ENCODE assay signal across 25 cellular contexts in the genomic region with DNA sequence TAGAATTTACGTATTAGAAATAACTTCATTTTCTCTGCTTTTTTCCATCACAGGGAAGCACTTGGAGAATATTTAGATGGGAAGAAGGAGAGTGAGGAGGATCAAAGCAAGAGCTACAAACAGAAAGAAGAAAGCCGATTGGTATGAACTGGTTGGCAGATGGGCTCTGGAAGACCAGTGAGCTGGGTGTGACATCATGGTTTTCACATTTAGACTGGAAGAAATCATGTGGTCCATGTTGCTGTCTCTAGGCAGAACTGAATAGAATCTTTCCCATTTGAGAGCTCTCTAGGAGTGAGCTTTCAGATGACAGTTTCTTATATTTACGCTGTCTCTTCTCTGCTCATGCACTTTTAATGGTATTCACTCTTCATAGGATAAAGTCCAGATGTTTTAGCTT.
DNase-seq lines count a peak whose midpoint lies in the region; ATAC-seq and TF ChIP-seq lines count a peak whose summit lies in the region.
"Had no signal": no experiment of that assay in that cellular context is flagged by ENCODE, and none has a peak within 500 bp of the region (broad histone marks: within the 10 kb centered on the region; RNA-seq: fewer than 3 reads in every experiment).

No MANE protein-coding gene starts in this region.

- CTCF ChIA-PET in HEK293 (lab: Yijun Ruan, JAX): interaction anchor here (0.5 kb wide), 1 partner anchor 1765 kb away, joined by 4 read pairs; no protein-coding TSS in a partner anchor
- CTCF ChIA-PET in RWPE1 (lab: Yijun Ruan, JAX): no interaction called here

- no peak overlapping the region for H3K4me3 ChIP-seq in HEK293 (ENCODE audit: low read depth, low read length)
- H3K4me3 ChIP-seq: gastroesophageal sphincter, pancreas, spleen, uterus had no signal

- H3K36me3 ChIP-seq in HEK293 (ENCODE audit: control insufficient read depth in 2 of 2, insufficient read depth in 1 of 2, low read length in 2 of 2): no peaks in the 10 kb centered on the region
- H3K36me3 ChIP-seq: gastroesophageal sphincter, pancreas, spleen, uterus had no signal

- peak; percentile 20; the same call in 1 of the 3 replicates for ATAC-seq in SK-N-SH treated with all-trans-retinoic acid at 6 μM for 48 hours
- ATAC-seq in HG02885 (IDR thresholded peaks at IDR 0.05; ENCODE audit: poor library complexity, unreplicated experiment): no peak
- ATAC-seq: effector memory CD8-positive, alpha-beta T cell; esophagus mucosa; gastroesophageal sphincter; left ventricle myocardium superior; stimulated activated memory B cell treated with anti-CD40 and anti-IgM and Interleukin-4, amounts not matched to agents 10 μg/mL and 1 μg/mL and 100 μg/mL, for 72 hours had no signal

- H3K9me3 ChIP-seq in HEK293 (ENCODE audit: control insufficient read depth, insufficient read depth, low read depth, low read length): no peaks in the 10 kb centered on the region
- H3K9me3 ChIP-seq: gastroesophageal sphincter, pancreas, spleen, uterus had no signal

- no peaks in the 10 kb centered on the region for H3K4me1 ChIP-seq in HEK293 (ENCODE audit: control insufficient read depth, insufficient read depth, low read length)
- H3K4me1 ChIP-seq: gastroesophageal sphincter, pancreas, uterus had no signal

- H3K27ac ChIP-seq in HEK293 (ENCODE audit: extremely low read depth, low read depth, low read length) (no peak overlapping the region), RWPE1 (no peak overlapping the region)
- H3K27ac ChIP-seq: gastroesophageal sphincter, pancreas, spleen, uterus had no signal

- DNase-seq in Ammon's horn (ENCODE audit: low spot score): peak; percentile 16
- DNase-seq in medulla oblongata (ENCODE audit: extremely low spot score): peak; percentile 18
- no peak for DNase-seq in hepatic stellate cell (ENCODE audit: low spot score)
- DNase-seq in RWPE1 (ENCODE audit: low spot score): no peak
- DNase-seq: activated CD4-positive, alpha-beta memory T cell treated with anti-CD3 and anti-CD28 coated beads, Interleukin-2, amount 10 ng/mL, durations not matched to agents 7 days and 5 days; activated CD4-positive, CD25-positive, alpha-beta regulatory T cell treated with anti-CD3 and anti-CD28 coated beads, Interleukin-2, amount 50 U/mL, for 72 hours; activated effector memory CD4-positive, alpha-beta T cell treated with anti-CD3 and anti-CD28 coated beads, Interleukin-2, amount 50 U/mL, for 16 hours; activated T-cell treated with anti-CD3 and anti-CD28 coated beads for 4 hours; CD4-positive, alpha-beta T cell; effector memory CD8-positive, alpha-beta T cell; islet precursor cell; KG1; left ventricle myocardium superior; MV-4-11; pancreas; SHP77 treated with DMSO at 0.1 percent for 48 hours; spleen; stimulated activated CD4-positive, alpha-beta T cell treated with anti-CD3 and anti-CD28 coated beads, Interleukin-2, amount 100 ng/mL, for 48 hours; uterus had no signal

- no peak for TF ChIP-seq CTCF in HEK293 (tag by site-specific recombination; IDR thresholded peaks at IDR 0.05)
- TF ChIP-seq CTCF in RWPE1 (conservative IDR thresholded peaks at IDR 0.05; ENCODE audit: low read depth): no peak

- POLR2A ChIA-PET in HEK293 (lab: Yijun Ruan, JAX) (no interaction called here), RWPE1 (lab: Yijun Ruan, JAX; ENCODE audit: low non-redundant PET) (no interaction called here)

TF ChIP-seq in HEK293, 187 proteins besides CTCF, POLR2A, EP300 and RAD21:
- TF ChIP-seq MZF1 (tag by site-specific recombination; IDR thresholded peaks at IDR 0.05; ENCODE audit: borderline replicate concordance) (no peak), ZNF555 (tag by site-specific recombination; conservative IDR thresholded peaks at IDR 0.05) (no peak), SALL2 (tag by site-specific recombination; IDR thresholded peaks at IDR 0.05; ENCODE audit: borderline replicate concordance) (no peak), ZNF600 (tag by site-specific recombination; IDR thresholded peaks at IDR 0.05) (no peak)
- TF ChIP-seq, protein P1, sequence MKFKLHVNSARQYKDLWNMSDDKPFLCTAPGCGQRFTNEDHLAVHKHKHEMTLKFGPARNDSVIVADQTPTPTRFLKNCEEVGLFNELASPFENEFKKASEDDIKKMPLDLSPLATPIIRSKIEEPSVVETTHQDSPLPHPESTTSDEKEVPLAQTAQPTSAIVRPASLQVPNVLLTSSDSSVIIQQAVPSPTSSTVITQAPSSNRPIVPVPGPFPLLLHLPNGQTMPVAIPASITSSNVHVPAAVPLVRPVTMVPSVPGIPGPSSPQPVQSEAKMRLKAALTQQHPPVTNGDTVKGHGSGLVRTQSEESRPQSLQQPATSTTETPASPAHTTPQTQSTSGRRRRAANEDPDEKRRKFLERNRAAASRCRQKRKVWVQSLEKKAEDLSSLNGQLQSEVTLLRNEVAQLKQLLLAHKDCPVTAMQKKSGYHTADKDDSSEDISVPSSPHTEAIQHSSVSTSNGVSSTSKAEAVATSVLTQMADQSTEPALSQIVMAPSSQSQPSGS (tag by site-specific recombination; IDR thresholded peaks at IDR 0.05; ENCODE audit: low read depth): peak; percentile 30; the same call in 1 of the 2 replicates

TF ChIP-seq in SK-N-SH treated with all-trans-retinoic acid at 6 μM for 48 hours, 23 proteins besides CTCF, POLR2A, EP300 and RAD21:
- TF ChIP-seq SNAI2 (CRISPR knock-in tag; IDR thresholded peaks at IDR 0.05) (no peak), OSR1 (CRISPR knock-in tag; IDR thresholded peaks at IDR 0.05) (no peak), ZNF8 (CRISPR knock-in tag; IDR thresholded peaks at IDR 0.05) (no peak), TCF4 (CRISPR knock-in tag; IDR thresholded peaks at IDR 0.05; ENCODE audit: borderline replicate concordance) (no peak), CSDC2 (CRISPR knock-in tag; IDR thresholded peaks at IDR 0.05) (no peak), RARB (CRISPR knock-in tag; IDR thresholded peaks at IDR 0.05) (no peak)
- TF ChIP-seq, protein P2, sequence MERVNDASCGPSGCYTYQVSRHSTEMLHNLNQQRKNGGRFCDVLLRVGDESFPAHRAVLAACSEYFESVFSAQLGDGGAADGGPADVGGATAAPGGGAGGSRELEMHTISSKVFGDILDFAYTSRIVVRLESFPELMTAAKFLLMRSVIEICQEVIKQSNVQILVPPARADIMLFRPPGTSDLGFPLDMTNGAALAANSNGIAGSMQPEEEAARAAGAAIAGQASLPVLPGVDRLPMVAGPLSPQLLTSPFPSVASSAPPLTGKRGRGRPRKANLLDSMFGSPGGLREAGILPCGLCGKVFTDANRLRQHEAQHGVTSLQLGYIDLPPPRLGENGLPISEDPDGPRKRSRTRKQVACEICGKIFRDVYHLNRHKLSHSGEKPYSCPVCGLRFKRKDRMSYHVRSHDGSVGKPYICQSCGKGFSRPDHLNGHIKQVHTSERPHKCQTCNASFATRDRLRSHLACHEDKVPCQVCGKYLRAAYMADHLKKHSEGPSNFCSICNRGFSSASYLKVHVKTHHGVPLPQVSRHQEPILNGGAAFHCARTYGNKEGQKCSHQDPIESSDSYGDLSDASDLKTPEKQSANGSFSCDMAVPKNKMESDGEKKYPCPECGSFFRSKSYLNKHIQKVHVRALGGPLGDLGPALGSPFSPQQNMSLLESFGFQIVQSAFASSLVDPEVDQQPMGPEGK (CRISPR knock-in tag; IDR thresholded peaks at IDR 0.05; ENCODE audit: borderline replicate concordance): no peak

Comparison
In these comparisons a context has a peak if more than half of its experiments do, and no peak if none do; other contexts are left out.
1. DNase-seq: peak in Ammon's horn (single experiment) and medulla oblongata (single experiment); none in hepatic stellate cell (single experiment) and RWPE1 (single experiment).